8 cellular contexts compared by ENCODE assay signal in the genomic region with DNA sequence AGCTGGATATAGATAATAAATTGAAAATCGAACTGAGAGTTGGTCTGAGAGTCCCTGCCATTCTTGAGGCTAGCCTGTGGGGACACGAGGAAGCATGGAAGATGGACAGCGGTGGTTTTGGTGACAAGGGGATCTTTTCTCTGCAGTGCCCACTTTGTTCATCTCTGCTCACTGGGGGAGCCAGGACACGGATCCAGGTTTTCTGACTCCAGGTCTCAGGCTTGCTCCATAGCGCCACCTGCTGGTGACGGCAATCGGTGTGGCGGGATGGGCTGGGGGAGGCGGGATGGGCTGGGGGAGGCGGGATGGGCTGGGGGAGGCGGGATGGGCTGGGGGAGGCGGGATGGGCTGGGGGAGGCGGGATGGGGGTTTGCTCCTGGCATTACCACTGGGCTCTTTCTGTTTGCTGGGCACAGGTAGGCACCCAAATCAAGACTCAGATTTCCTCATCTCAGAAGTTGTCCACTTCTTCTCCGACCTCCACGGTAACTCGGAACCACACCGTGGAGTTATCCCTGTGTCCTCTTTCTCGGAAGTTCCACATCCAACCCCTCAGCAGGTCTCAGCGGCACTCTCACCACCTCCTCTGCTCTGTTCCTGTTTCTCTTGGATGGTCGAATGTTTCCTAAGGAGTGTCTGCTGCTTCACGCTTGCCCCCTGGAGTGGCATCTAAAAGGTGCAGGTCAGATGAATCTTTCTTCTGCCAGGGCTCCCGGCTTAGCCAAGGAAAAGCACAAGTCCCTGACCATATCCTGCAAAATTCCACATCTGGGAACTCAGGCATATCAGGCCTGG.
DNase-seq lines count a peak whose midpoint lies in the region; ATAC-seq and TF ChIP-seq lines count a peak whose summit lies in the region.

No MANE protein-coding gene starts in this region.

- TF ChIP-seq EP300 in sigmoid colon (IDR thresholded peaks at IDR 0.05): no peak

- ATAC-seq in HG03439 (IDR thresholded peaks at IDR 0.05; ENCODE audit: unreplicated experiment): no peak
- ATAC-seq in HG03521 (IDR thresholded peaks at IDR 0.05; ENCODE audit: unreplicated experiment): no peak
- ATAC-seq in GM21825 (IDR thresholded peaks at IDR 0.05; ENCODE audit: unreplicated experiment): no peak

- no peaks in the 10 kb centered on the region for H3F3A ChIP-seq in MM.1S (ENCODE audit: insufficient read depth, low read length)

- H3K9me2 ChIP-seq in MM.1S (replicated peaks; ENCODE audit: insufficient read depth, low read length): no peaks in the 10 kb centered on the region

- H3K27me3 ChIP-seq in MM.1S (replicated peaks; ENCODE audit: insufficient read depth, low read length) (no peaks in the 10 kb centered on the region), sigmoid colon (peaks cover 0 to 15% (median 0%) of the 10 kb centered on the region in 3 donors)

- no peak for TF ChIP-seq POLR2A in sigmoid colon (IDR thresholded peaks at IDR 0.05)

- H3K36me3 ChIP-seq in MM.1S (replicated peaks; ENCODE audit: insufficient read depth, low read length) (no peaks in the 10 kb centered on the region), sigmoid colon (no peaks in the 10 kb centered on the region)

- peak; percentile 71 for TF ChIP-seq CTCF in GM12872 (IDR thresholded peaks at IDR 0.05; ENCODE audit: insufficient read depth, low read depth, low read length)
- TF ChIP-seq CTCF in MM.1S (IDR thresholded peaks at IDR 0.05; ENCODE audit: low read length): 0 out of 2 replicates have a peak, but pooled peaks have one; percentile 15
- peak; percentile 15 for TF ChIP-seq CTCF in choroid plexus epithelial cell (conservative IDR thresholded peaks at IDR 0.05; ENCODE audit: low read depth, low read length)
- TF ChIP-seq CTCF in sigmoid colon (IDR thresholded peaks at IDR 0.05): no peak

- no peak overlapping the region for H3K4me2 ChIP-seq in MM.1S (ENCODE audit: low read depth, low read length)

- H3K4me3 ChIP-seq in MM.1S (ENCODE audit: low read length) (no peak overlapping the region), choroid plexus epithelial cell (ENCODE audit: low read depth, low read length) (no peak overlapping the region), sigmoid colon (no peak overlapping the region)

- H3K9me3 ChIP-seq in MM.1S (replicated peaks; ENCODE audit: insufficient read depth, low read length): no peaks in the 10 kb centered on the region
- no peaks in the 10 kb centered on the region for H3K9me3 ChIP-seq in sigmoid colon

- H3K27ac ChIP-seq in MM.1S (ENCODE audit: low read length): no peak overlapping the region
- H3K27ac ChIP-seq in sigmoid colon: no peak overlapping the region

- H3K4me1 ChIP-seq in MM.1S (ENCODE audit: low read length) (no peaks in the 10 kb centered on the region), sigmoid colon (no peaks in the 10 kb centered on the region)

- intact Hi-C loops in sigmoid colon (cut with DNase I): no loop called here

- H2AFZ ChIP-seq in MM.1S (ENCODE audit: low read length): no peak overlapping the region

- no peak overlapping the region for H3K9ac ChIP-seq in MM.1S (ENCODE audit: low read length)

- 45 to 55% methylated on average over 22 of the region's 22 CpGs for WGBS in sigmoid colon, 2 donors

- DNase-seq in MM.1S (no peak), choroid plexus epithelial cell (ENCODE audit: low read depth) (no peak), sigmoid colon (no peak)
- peak; percentile 38 to 58 for DNase-seq in stimulated activated CD4-positive, alpha-beta T cell treated with anti-CD3 and anti-CD28 coated beads, Interleukin-2, amount 100 ng/mL, for 24 hours

- no peaks in the 10 kb centered on the region for H4K20me1 ChIP-seq in MM.1S (ENCODE audit: insufficient read depth, low read length)

- no peaks in the 10 kb centered on the region for H3K79me2 ChIP-seq in MM.1S (ENCODE audit: low read length)

Comparison
In these comparisons a context has a peak if more than half of its experiments do, and no peak if none do; other contexts are left out.
1. CTCF ChIP-seq: peak in GM12872 (single experiment), MM.1S (single experiment) and choroid plexus epithelial cell (single experiment); none in sigmoid colon (0 of 4).
2. DNase-seq: peak in stimulated activated CD4-positive, alpha-beta T cell treated with anti-CD3 and anti-CD28 coated beads, Interleukin-2, amount 100 ng/mL, for 24 hours (2 of 2); none in MM.1S (single experiment), choroid plexus epithelial cell (single experiment) and sigmoid colon (single experiment).